ENCODE assay signal across 8 cellular contexts in the genomic region with DNA sequence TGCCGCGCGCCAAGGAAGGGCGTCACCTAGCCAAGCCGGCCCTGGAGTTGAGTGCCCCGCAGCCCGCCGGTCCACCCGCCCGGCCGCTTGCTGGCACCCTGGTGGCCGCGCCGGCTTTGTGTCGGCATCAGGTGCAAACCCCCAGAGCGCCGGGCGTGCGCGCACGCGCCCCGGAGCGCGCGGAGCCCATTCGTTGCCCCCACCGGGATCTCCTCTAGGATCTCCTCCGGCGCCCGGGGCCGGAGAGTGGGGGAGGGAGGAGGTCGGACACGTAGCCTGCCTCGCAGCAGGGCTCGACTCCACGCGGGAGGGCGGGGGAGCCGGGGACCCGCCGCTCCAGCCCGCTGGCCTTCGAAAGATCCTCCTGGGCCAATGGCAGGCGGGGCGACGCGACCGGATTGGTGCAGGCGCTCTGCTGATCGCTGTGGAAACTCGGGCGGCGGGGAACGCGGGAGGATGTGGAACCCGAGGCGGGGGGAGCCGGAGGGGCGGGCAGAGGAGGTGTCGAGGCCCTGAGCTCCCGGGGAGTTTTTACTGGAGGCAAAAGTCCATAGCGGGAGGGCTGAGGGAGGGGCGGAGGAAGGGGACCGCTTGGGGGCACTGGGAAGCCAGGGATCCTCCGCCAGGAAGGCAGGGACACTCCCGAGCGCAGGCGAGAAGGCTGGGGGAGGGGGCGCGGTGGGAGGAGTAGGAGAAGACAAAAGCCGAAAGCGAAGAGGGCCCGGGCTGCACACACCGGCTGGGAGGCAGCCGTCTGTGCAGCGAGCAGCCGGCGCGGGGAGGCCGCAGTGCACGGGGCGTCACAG. TPM values are rescaled to one million over a fixed set of nuclear protein-coding genes. Genes with fewer than 3 reads are reported as not detected.
A peak's percentile ranks its signal among the peaks of the same experiment; 100 is the strongest.
DNase-seq lines count a peak whose midpoint lies in the region; ATAC-seq and TF ChIP-seq lines count a peak whose summit lies in the region.

TSS of gene FADS2 (plus strand) at position 728 of the 806 bp plus-strand sequence. CDS start 91 bp downstream, outside the sequence.

- ATAC-seq in omental fat pad (ENCODE audit: low FRiP score): peak; percentile 46

- H3K27me3 ChIP-seq in MM.1S (replicated peaks; ENCODE audit: insufficient read depth, low read length) (peaks cover 41% of the 10 kb centered on the region), SJSA1 (replicated peaks) (peaks cover 41% of the 10 kb centered on the region), tibial artery (no peaks in the 10 kb centered on the region)

- peak within 1 kb of the TSS; percentile 27 for H2AFZ ChIP-seq in MM.1S (ENCODE audit: low read length)

- H3K9me3 Mint-ChIP-seq in activated naive CD8-positive, alpha-beta T cell treated with anti-CD3 and anti-CD28 coated beads for 36 hours: no peaks in the 10 kb centered on the region

- peaks cover 48% of the 10 kb centered on the region for H3K27me3 Mint-ChIP-seq in activated naive CD8-positive, alpha-beta T cell treated with anti-CD3 and anti-CD28 coated beads for 36 hours

- no peaks in the 10 kb centered on the region for H3F3A ChIP-seq in MM.1S (ENCODE audit: insufficient read depth, low read length)

- no peaks in the 10 kb centered on the region for H4K20me1 ChIP-seq in MM.1S (ENCODE audit: insufficient read depth, low read length)

- H3K27ac ChIP-seq in MM.1S (ENCODE audit: low read length) (no peak within 1 kb of the TSS), SJSA1 (no peak within 1 kb of the TSS), tibial artery (peak within 1 kb of the TSS; percentile 83 to 92)

- no peaks in the 10 kb centered on the region for H3K9me3 ChIP-seq in MM.1S (replicated peaks; ENCODE audit: insufficient read depth, low read length)
- no peaks in the 10 kb centered on the region for H3K9me3 ChIP-seq in SJSA1 (replicated peaks)
- H3K9me3 ChIP-seq in tibial artery: no peaks in the 10 kb centered on the region

- H3K36me3 ChIP-seq in MM.1S (replicated peaks; ENCODE audit: insufficient read depth, low read length): no peaks in the 10 kb centered on the region
- 0 out of 2 replicates have a peak, but pooled peaks cover 4% of the 10 kb centered on the region for H3K36me3 ChIP-seq in SJSA1
- no peaks in the 10 kb centered on the region for H3K36me3 ChIP-seq in tibial artery

- peak within 1 kb of the TSS; percentile 89 for H3K4me3 Mint-ChIP-seq in activated naive CD8-positive, alpha-beta T cell treated with anti-CD3 and anti-CD28 coated beads for 36 hours

- H3K79me2 ChIP-seq in MM.1S (ENCODE audit: low read length): no peaks in the 10 kb centered on the region

- H3K36me3 Mint-ChIP-seq in activated naive CD8-positive, alpha-beta T cell treated with anti-CD3 and anti-CD28 coated beads for 36 hours: peaks cover 19% of the 10 kb centered on the region

- no peaks in the 10 kb centered on the region for H3K9me2 ChIP-seq in MM.1S (replicated peaks; ENCODE audit: insufficient read depth, low read length)

- H3K4me1 ChIP-seq in MM.1S (ENCODE audit: low read length) (0 out of 2 replicates have a peak, but pooled peaks cover 9% of the 10 kb centered on the region), SJSA1 (replicated peaks) (peaks cover 21% of the 10 kb centered on the region), tibial artery (peaks cover 0 to 56% (median 42%) of the 10 kb centered on the region in 4 donors)

- peak within 1 kb of the TSS; percentile 75 for H3K27ac Mint-ChIP-seq in activated naive CD8-positive, alpha-beta T cell treated with anti-CD3 and anti-CD28 coated beads for 36 hours

- intact Hi-C loops in head of caudate nucleus (cut with DNase I): no loop called here
- intact Hi-C loops in tibial artery (cut with DNase I; ENCODE audit: low total_unique reads): no loop called here

- DNase-seq in ELF-1 (ENCODE audit: low read depth, low spot score): peak; percentile 92
- DNase-seq in H4 (ENCODE audit: low spot score): peak; percentile 39
- no peak for DNase-seq in MM.1S
- peak; percentile 53 to 77 for DNase-seq in SJSA1 (ENCODE audit: low read depth in 1 of 2, low spot score in 2 of 2)
- DNase-seq in activated naive CD8-positive, alpha-beta T cell treated with anti-CD3 and anti-CD28 coated beads for 36 hours: peak; percentile 87
- peak; percentile 83 to 98 (median 94) for DNase-seq in head of caudate nucleus
- no peak for DNase-seq in omental fat pad (ENCODE audit: low spot score)
- peak; percentile 94 to 98 for DNase-seq in tibial artery

- H3K4me3 ChIP-seq in MM.1S (ENCODE audit: low read length) (peak within 1 kb of the TSS; percentile 35), SJSA1 (peak within 1 kb of the TSS; percentile 32), tibial artery (peak within 1 kb of the TSS; percentile 81 to 85)

- H3K4me1 Mint-ChIP-seq in activated naive CD8-positive, alpha-beta T cell treated with anti-CD3 and anti-CD28 coated beads for 36 hours: peaks cover 12% of the 10 kb centered on the region

- peak within 1 kb of the TSS; percentile 67 for H3K4me2 ChIP-seq in MM.1S (ENCODE audit: low read depth, low read length)

- no peak within 1 kb of the TSS for H3K9ac ChIP-seq in MM.1S (ENCODE audit: low read length)

- TF ChIP-seq CTCF in MM.1S (IDR thresholded peaks at IDR 0.05; ENCODE audit: low read length) (no peak), omental fat pad (IDR thresholded peaks at IDR 0.05) (no peak), tibial artery (IDR thresholded peaks at IDR 0.05) (peak in 1 of 2 experiments; percentile 40)

RNA-seq across cellular contexts. Expression of gene FADS2, which starts in this region (rescaled TPM):
- total RNA-seq in H4 (2014; rRNA removed; shearing (Covaris generic)): 44.2 and 54.8 TPM in 2 replicates
- 2.8 and 8.5 TPM in 2 replicates for total RNA-seq in SJSA1 (2014; rRNA removed; shearing (Covaris generic))
- 10 to 100 TPM; 65.4 to 65.6 TPM for total RNA-seq in activated naive CD8-positive, alpha-beta T cell treated with anti-CD3 and anti-CD28 coated beads for 36 hours
- total RNA-seq in omental fat pad: 10 to 100 TPM in 3 of 4 donors, 1 to 10 TPM in 1; 7.8 to 40.1 (median 16.2) TPM

Comparison
In these comparisons a context has a peak if more than half of its experiments do, and no peak if none do; other contexts are left out.
1. DNase-seq: peak in ELF-1 (single experiment), H4 (single experiment), SJSA1 (2 of 2), activated naive CD8-positive, alpha-beta T cell treated with anti-CD3 and anti-CD28 coated beads for 36 hours (single experiment), head of caudate nucleus (42 of 42) and tibial artery (2 of 2); none in MM.1S (single experiment) and omental fat pad (single experiment).
2. H3K27ac ChIP-seq: peak in tibial artery (2 of 2); none in MM.1S (single experiment) and SJSA1 (single experiment).
3. H3K4me3 ChIP-seq: peak in every context shown above with its lines; median percentile 83 in tibial artery; 35 in MM.1S; 32 in SJSA1.